22 cellular contexts compared by ENCODE assay signal in the genomic region with DNA sequence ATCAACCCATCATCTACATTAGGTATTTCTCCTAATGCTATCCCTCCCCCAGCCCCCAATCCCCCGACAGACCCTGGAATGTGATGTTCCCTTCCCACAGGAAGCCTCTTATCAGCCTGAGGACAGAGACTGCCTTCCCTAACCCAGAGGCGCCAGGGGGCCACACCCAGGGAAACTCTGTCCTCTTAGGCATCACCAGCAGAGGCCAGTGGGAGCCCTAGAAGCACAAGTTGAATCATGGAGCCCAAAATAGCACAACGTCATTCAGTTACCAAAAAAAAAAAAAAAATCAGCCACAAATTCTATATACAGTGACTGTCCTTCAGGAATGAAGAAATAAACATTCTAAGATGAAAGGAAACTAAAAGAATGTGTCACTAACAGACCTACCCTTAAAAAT.
DNase-seq lines count a peak whose midpoint lies in the region; ATAC-seq and TF ChIP-seq lines count a peak whose summit lies in the region.
"Had no signal": no experiment of that assay in that cellular context is flagged by ENCODE, and none has a peak within 500 bp of the region (broad histone marks: within the 10 kb centered on the region; RNA-seq: fewer than 3 reads in every experiment).

No MANE protein-coding gene starts in this region.

- H3K4me3 ChIP-seq in GM23248 (no peak overlapping the region), endodermal cell (ENCODE audit: low read length) (no peak overlapping the region), Karpas-422 (ENCODE audit: low read length) (no peak overlapping the region)
- H3K4me3 ChIP-seq: adrenal gland, esophagus squamous epithelium, K562, vagina had no signal

- H3K36me3 ChIP-seq in GM23248 (ENCODE audit: low read depth) (no peaks in the 10 kb centered on the region), endodermal cell (ENCODE audit: control insufficient read depth, insufficient read depth, low read length) (no peaks in the 10 kb centered on the region), Karpas-422 (ENCODE audit: insufficient read depth, low read length) (no peaks in the 10 kb centered on the region)
- H3K36me3 ChIP-seq: adrenal gland, esophagus squamous epithelium, vagina had no signal

- H3K27ac Mint-ChIP-seq in endodermal cell = no peak overlapping the region
- H3K27ac Mint-ChIP-seq: CD14-positive monocyte had no signal

- H3F3A ChIP-seq in GM23248 (ENCODE audit: insufficient read depth) = no peaks in the 10 kb centered on the region

- H3K4me1 ChIP-seq in GM23248 (ENCODE audit: insufficient read depth) = no peaks in the 10 kb centered on the region
- H3K4me1 ChIP-seq in endodermal cell (ENCODE audit: control insufficient read depth, insufficient read depth, low read length) = no peaks in the 10 kb centered on the region
- H3K4me1 ChIP-seq in Karpas-422 (ENCODE audit: low read length) = no peaks in the 10 kb centered on the region
- H3K4me1 ChIP-seq: adrenal gland, esophagus squamous epithelium, vagina had no signal

- H4K20me1 ChIP-seq in GM23248 (ENCODE audit: insufficient read depth) = no peaks in the 10 kb centered on the region
- H4K20me1 ChIP-seq in Karpas-422 (ENCODE audit: insufficient read depth, low read depth, low read length) = no peaks in the 10 kb centered on the region

- no peaks in the 10 kb centered on the region for H3K79me2 ChIP-seq in GM23248 (ENCODE audit: insufficient read depth)
- H3K79me2 ChIP-seq in Karpas-422 (ENCODE audit: low read length) = no peaks in the 10 kb centered on the region

- H3K36me3 Mint-ChIP-seq in endodermal cell (ENCODE audit: low read depth) = no peaks in the 10 kb centered on the region
- H3K36me3 Mint-ChIP-seq: CD14-positive monocyte had no signal

- H3K27ac ChIP-seq in GM23248 = no peak overlapping the region
- no peak overlapping the region for H3K27ac ChIP-seq in endodermal cell (ENCODE audit: low read depth, low read length)
- no peak overlapping the region for H3K27ac ChIP-seq in Karpas-422 (ENCODE audit: low read length)
- H3K27ac ChIP-seq: adrenal gland, esophagus squamous epithelium, vagina had no signal

- H3K4me2 ChIP-seq in GM23248 (ENCODE audit: unreplicated experiment) (no peak overlapping the region), Karpas-422 (ENCODE audit: low read depth, low read length, poor library complexity, severe bottlenecking) (no peak overlapping the region)

- no peaks in the 10 kb centered on the region for H3K27me3 ChIP-seq in GM23248 (replicated peaks; ENCODE audit: insufficient read depth)
- no peaks in the 10 kb centered on the region for H3K27me3 ChIP-seq in endodermal cell (ENCODE audit: control insufficient read depth, insufficient read depth, low read length, poor library complexity, severe bottlenecking)
- no peaks in the 10 kb centered on the region for H3K27me3 ChIP-seq in Karpas-422 (ENCODE audit: low read length)
- H3K27me3 ChIP-seq: adrenal gland, esophagus squamous epithelium, vagina had no signal

- DNase-seq in A172 (ENCODE audit: low spot score) (peak; percentile 71), GM23248 (peak; percentile 70), RKO (ENCODE audit: low spot score) (peak; percentile 2), endodermal cell (peak; percentile 61), DMS79 (lab: John Stamatoyannopoulos, UW) (no peak), Karpas-422 (no peak)
- DNase-seq: activated CD4-positive, alpha-beta T cell treated with anti-CD3 and anti-CD28 coated beads, Interleukin-2, amount 50 U/mL, for 4 hours; activated effector memory CD4-positive, alpha-beta T cell treated with anti-CD3 and anti-CD28 coated beads, Interleukin-2, amount 50 U/mL, for 16 hours; adrenal gland; caudate nucleus; esophagus squamous epithelium; NCI-H1105; NCI-H2081; NCI-H524 treated with DMSO at 0.1 percent for 48 hours; retina; SHP77 treated with DMSO at 0.1 percent for 48 hours; substantia nigra had no signal

- no peaks in the 10 kb centered on the region for H3K27me3 Mint-ChIP-seq in endodermal cell (ENCODE audit: insufficient read depth)

- H3K9me2 ChIP-seq in GM23248 (ENCODE audit: insufficient read depth) (no peaks in the 10 kb centered on the region), Karpas-422 (replicated peaks; ENCODE audit: insufficient read depth, low read length) (no peaks in the 10 kb centered on the region)

- no peak for TF ChIP-seq CTCF in endodermal cell (conservative IDR thresholded peaks at IDR 0.05)

- H3K9ac ChIP-seq in GM23248 (no peak overlapping the region), endodermal cell (ENCODE audit: extremely low read depth, low read length, poor library complexity, severe bottlenecking) (no peak overlapping the region), Karpas-422 (ENCODE audit: low read length) (no peak overlapping the region)

- no peak overlapping the region for H2AFZ ChIP-seq in GM23248
- no peak overlapping the region for H2AFZ ChIP-seq in Karpas-422 (ENCODE audit: low read length)

- ATAC-seq in GM19351 (IDR thresholded peaks at IDR 0.05; ENCODE audit: unreplicated experiment) (no peak), HG03139 (IDR thresholded peaks at IDR 0.05; ENCODE audit: unreplicated experiment) (no peak)
- ATAC-seq: K562 had no signal

- peaks cover 2% of the 10 kb centered on the region for H3K4me1 Mint-ChIP-seq in endodermal cell
- H3K4me1 Mint-ChIP-seq: CD14-positive monocyte had no signal

- no peaks in the 10 kb centered on the region for H3K9me3 ChIP-seq in GM23248 (ENCODE audit: low read depth)
- H3K9me3 ChIP-seq in endodermal cell (ENCODE audit: control insufficient read depth, low read length) = no peaks in the 10 kb centered on the region
- no peaks in the 10 kb centered on the region for H3K9me3 ChIP-seq in Karpas-422 (ENCODE audit: low read length)
- H3K9me3 ChIP-seq: adrenal gland, esophagus squamous epithelium, vagina had no signal

- no peaks in the 10 kb centered on the region for H3K9me3 Mint-ChIP-seq in endodermal cell

- 10% methylated on average over 3 of the region's 3 CpGs for WGBS in GM23248 (ENCODE audit: low coverage in 1 of 2, low lambda C conversion rate in 2 of 2, missing lambda C conversion rate in 2 of 2), 2 experiments
- 85% methylated on average over 3 of the region's 3 CpGs; no CpG with 5 or more reads in 1 of the 2 experiments for WGBS in endodermal cell (ENCODE audit: insufficient coverage in 1 of 2, insufficient read length in 1 of 2), 2 experiments

- H3K4me3 Mint-ChIP-seq in endodermal cell = no peak overlapping the region
- H3K4me3 Mint-ChIP-seq: CD14-positive monocyte had no signal

- in situ Hi-C loops in GM23248 (cut with MboI) = no loop called here

Comparison
In these comparisons a context has a peak if more than half of its experiments do, and no peak if none do; other contexts are left out.
1. DNase-seq: peak in A172 (single experiment), GM23248 (single experiment), RKO (single experiment) and endodermal cell (single experiment); none in DMS79 (single experiment) and Karpas-422 (single experiment).